Comparison of ENCODE assay signal across 1 cellular context in genomic region chr3:124429129-124429815, GRCh38.
TF ChIP-seq lines count a peak whose summit lies in the region.

No MANE protein-coding gene starts in this region.

TF ChIP-seq in HEK293, 187 proteins besides CTCF, POLR2A, EP300 and RAD21 (continued from another document and continues in another):
- TF ChIP-seq PRDM4 (tag by site-specific recombination; IDR thresholded peaks at IDR 0.05) (peak; percentile 93), TRIM28 (IDR thresholded peaks at IDR 0.05; ENCODE audit: borderline replicate concordance, low read length) (peak; percentile 96; the same call in 1 of the 2 replicates), KLF7 (tag by site-specific recombination; IDR thresholded peaks at IDR 0.05; ENCODE audit: borderline replicate concordance) (peak; percentile 58; the same call in 1 of the 2 replicates), SCRT1 (tag by site-specific recombination; IDR thresholded peaks at IDR 0.05; ENCODE audit: borderline replicate concordance) (0 out of 2 replicates have a peak, but pooled peaks have one; percentile 18), GLIS1 (tag by site-specific recombination; IDR thresholded peaks at IDR 0.05) (peak; percentile 82), ZSCAN4 (tag by site-specific recombination; IDR thresholded peaks at IDR 0.05) (no peak; the same call in 1 of the 2 replicates), WT1 (tag by site-specific recombination; IDR thresholded peaks at IDR 0.05) (peak; percentile 73), ZNF510 (tag by site-specific recombination; IDR thresholded peaks at IDR 0.05; ENCODE audit: insufficient replicate concordance) (peak; percentile 47), EGR2 (tag by site-specific recombination; IDR thresholded peaks at IDR 0.05; ENCODE audit: low read depth) (no peak), ZNF23 (tag by site-specific recombination; IDR thresholded peaks at IDR 0.05; ENCODE audit: borderline replicate concordance) (no peak), ZNF777 (tag by site-specific recombination; IDR thresholded peaks at IDR 0.05; ENCODE audit: borderline replicate concordance) (no peak), ZNF768 (tag by site-specific recombination; IDR thresholded peaks at IDR 0.05) (no peak), MZF1 (tag by site-specific recombination; IDR thresholded peaks at IDR 0.05; ENCODE audit: borderline replicate concordance) (0 out of 2 replicates have a peak, but pooled peaks have one; percentile 47), ZNF146 (tag by site-specific recombination; IDR thresholded peaks at IDR 0.05) (no peak), ZFP37 (tag by site-specific recombination; IDR thresholded peaks at IDR 0.05) (peak; percentile 83; the same call in 1 of the 2 replicates), ZNF560 (tag by site-specific recombination; IDR thresholded peaks at IDR 0.05; ENCODE audit: borderline replicate concordance) (no peak), GLI2 (tag by site-specific recombination; IDR thresholded peaks at IDR 0.05; ENCODE audit: borderline replicate concordance, low read depth) (peak; percentile 74; the same call in 1 of the 2 replicates), ZNF48 (tag by site-specific recombination; IDR thresholded peaks at IDR 0.05) (no peak), INSM2 (tag by site-specific recombination; IDR thresholded peaks at IDR 0.05) (peak; percentile 97), HOXD13 (CRISPR knock-in tag; IDR thresholded peaks at IDR 0.05; ENCODE audit: borderline replicate concordance) (peak; percentile 68; the same call in 1 of the 2 replicates), SCRT2 (tag by site-specific recombination; IDR thresholded peaks at IDR 0.05) (peak; percentile 65; the same call in 1 of the 2 replicates), ZNF660 (tag by site-specific recombination; IDR thresholded peaks at IDR 0.05) (peak; percentile 51), OVOL3 (tag by site-specific recombination; IDR thresholded peaks at IDR 0.05) (peak; percentile 91), SP3 (tag by site-specific recombination; IDR thresholded peaks at IDR 0.05) (peak; percentile 52; the same call in 1 of the 2 replicates), ZSCAN23 (tag by site-specific recombination; IDR thresholded peaks at IDR 0.05) (peak; percentile 88), ZSCAN30 (tag by site-specific recombination; IDR thresholded peaks at IDR 0.05) (peak; percentile 56; the same call in 1 of the 2 replicates), ZNF391 (tag by site-specific recombination; IDR thresholded peaks at IDR 0.05; ENCODE audit: borderline replicate concordance, low read depth) (peak; percentile 94), ZNF362 (tag by site-specific recombination; IDR thresholded peaks at IDR 0.05) (peak; percentile 94), KLF16 (tag by site-specific recombination; IDR thresholded peaks at IDR 0.05) (peak; percentile 38; the same call in 1 of the 2 replicates), ZNF138 (tag by site-specific recombination; IDR thresholded peaks at IDR 0.05; ENCODE audit: borderline replicate concordance) (no peak), ZBTB8A (tag by site-specific recombination; IDR thresholded peaks at IDR 0.05) (peak; percentile 64; the same call in 1 of the 2 replicates), BCL11B (tag by site-specific recombination; IDR thresholded peaks at IDR 0.05; ENCODE audit: low read depth) (peak; percentile 91), ZBTB1 (tag by site-specific recombination; IDR thresholded peaks at IDR 0.05) (peak; percentile 84), ZNF121 (tag by site-specific recombination; IDR thresholded peaks at IDR 0.05) (no peak), ZNF19 (tag by site-specific recombination; IDR thresholded peaks at IDR 0.05; ENCODE audit: low read depth) (0 out of 2 replicates have a peak, but pooled peaks have one; percentile 46), KLF17 (tag by site-specific recombination; IDR thresholded peaks at IDR 0.05) (peak; percentile 40; the same call in 1 of the 2 replicates), BCL11A (tag by site-specific recombination; IDR thresholded peaks at IDR 0.05; ENCODE audit: low read depth) (peak; percentile 90; the same call in 1 of the 2 replicates), ZNF558 (tag by site-specific recombination; IDR thresholded peaks at IDR 0.05) (peak; percentile 43; the same call in 1 of the 2 replicates), ZNF76 (tag by site-specific recombination; IDR thresholded peaks at IDR 0.05; ENCODE audit: borderline replicate concordance, low read depth) (peak; percentile 68; the same call in 1 of the 2 replicates), TSHZ1 (tag by site-specific recombination; IDR thresholded peaks at IDR 0.05; ENCODE audit: borderline replicate concordance) (peak; percentile 98), ZNF585B (tag by site-specific recombination; IDR thresholded peaks at IDR 0.05) (no peak), ZEB2 (tag by site-specific recombination; IDR thresholded peaks at IDR 0.05) (peak; percentile 99), ZNF596 (tag by site-specific recombination; IDR thresholded peaks at IDR 0.05) (peak; percentile 54), ZNF266 (tag by site-specific recombination; IDR thresholded peaks at IDR 0.05; ENCODE audit: low read depth) (0 out of 2 replicates have a peak, but pooled peaks have one; percentile 4), ZNF335 (tag by site-specific recombination; conservative IDR thresholded peaks at IDR 0.05) (peak; percentile 23; the same call in 1 of the 2 replicates)
- TF ChIP-seq, protein P1, sequence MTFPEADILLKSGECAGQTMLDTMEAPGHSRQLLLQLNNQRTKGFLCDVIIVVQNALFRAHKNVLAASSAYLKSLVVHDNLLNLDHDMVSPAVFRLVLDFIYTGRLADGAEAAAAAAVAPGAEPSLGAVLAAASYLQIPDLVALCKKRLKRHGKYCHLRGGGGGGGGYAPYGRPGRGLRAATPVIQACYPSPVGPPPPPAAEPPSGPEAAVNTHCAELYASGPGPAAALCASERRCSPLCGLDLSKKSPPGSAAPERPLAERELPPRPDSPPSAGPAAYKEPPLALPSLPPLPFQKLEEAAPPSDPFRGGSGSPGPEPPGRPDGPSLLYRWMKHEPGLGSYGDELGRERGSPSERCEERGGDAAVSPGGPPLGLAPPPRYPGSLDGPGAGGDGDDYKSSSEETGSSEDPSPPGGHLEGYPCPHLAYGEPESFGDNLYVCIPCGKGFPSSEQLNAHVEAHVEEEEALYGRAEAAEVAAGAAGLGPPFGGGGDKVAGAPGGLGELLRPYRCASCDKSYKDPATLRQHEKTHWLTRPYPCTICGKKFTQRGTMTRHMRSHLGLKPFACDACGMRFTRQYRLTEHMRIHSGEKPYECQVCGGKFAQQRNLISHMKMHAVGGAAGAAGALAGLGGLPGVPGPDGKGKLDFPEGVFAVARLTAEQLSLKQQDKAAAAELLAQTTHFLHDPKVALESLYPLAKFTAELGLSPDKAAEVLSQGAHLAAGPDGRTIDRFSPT (tag by site-specific recombination; IDR thresholded peaks at IDR 0.05): peak; percentile 55; the same call in 1 of the 2 replicates
- TF ChIP-seq, protein P2, sequence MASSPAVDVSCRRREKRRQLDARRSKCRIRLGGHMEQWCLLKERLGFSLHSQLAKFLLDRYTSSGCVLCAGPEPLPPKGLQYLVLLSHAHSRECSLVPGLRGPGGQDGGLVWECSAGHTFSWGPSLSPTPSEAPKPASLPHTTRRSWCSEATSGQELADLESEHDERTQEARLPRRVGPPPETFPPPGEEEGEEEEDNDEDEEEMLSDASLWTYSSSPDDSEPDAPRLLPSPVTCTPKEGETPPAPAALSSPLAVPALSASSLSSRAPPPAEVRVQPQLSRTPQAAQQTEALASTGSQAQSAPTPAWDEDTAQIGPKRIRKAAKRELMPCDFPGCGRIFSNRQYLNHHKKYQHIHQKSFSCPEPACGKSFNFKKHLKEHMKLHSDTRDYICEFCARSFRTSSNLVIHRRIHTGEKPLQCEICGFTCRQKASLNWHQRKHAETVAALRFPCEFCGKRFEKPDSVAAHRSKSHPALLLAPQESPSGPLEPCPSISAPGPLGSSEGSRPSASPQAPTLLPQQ (tag by site-specific recombination; IDR thresholded peaks at IDR 0.05): peak; percentile 73
- TF ChIP-seq, protein P3, sequence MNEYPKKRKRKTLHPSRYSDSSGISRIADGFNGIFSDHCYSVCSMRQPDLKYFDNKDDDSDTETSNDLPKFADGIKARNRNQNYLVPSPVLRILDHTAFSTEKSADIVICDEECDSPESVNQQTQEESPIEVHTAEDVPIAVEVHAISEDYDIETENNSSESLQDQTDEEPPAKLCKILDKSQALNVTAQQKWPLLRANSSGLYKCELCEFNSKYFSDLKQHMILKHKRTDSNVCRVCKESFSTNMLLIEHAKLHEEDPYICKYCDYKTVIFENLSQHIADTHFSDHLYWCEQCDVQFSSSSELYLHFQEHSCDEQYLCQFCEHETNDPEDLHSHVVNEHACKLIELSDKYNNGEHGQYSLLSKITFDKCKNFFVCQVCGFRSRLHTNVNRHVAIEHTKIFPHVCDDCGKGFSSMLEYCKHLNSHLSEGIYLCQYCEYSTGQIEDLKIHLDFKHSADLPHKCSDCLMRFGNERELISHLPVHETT (tag by site-specific recombination; IDR thresholded peaks at IDR 0.05): peak; percentile 98
